In the genomic region with DNA sequence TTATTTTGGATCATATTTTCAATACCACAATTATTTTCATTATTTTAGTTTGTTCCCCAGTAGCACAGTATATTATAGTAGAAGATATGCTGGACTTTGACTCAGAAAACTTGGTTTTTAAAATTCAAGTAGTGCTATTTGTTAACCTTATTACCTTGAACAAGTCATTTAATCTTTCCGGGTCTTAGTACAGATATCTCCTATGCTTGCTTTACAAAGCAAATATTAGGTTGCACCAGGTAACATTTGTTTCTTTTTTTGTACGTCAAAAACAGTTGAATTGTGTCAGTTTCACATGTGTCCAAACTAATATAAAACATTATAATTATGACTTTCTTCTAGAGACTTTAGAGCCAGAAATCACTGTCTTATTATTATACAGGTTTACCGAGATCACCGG, we compare ENCODE assay signal across 39 cellular contexts.
"Had no signal": no experiment of that assay in that cellular context is flagged by ENCODE, and none has a peak within 500 bp of the region (broad histone marks: within the 10 kb centered on the region; RNA-seq: fewer than 3 reads in every experiment).

No MANE protein-coding gene starts in this region.

- H3K4me1 ChIP-seq: adrenal gland had no signal

- H3K36me3 ChIP-seq: adrenal gland, cardiac muscle cell had no signal

- H3K4me3 Mint-ChIP-seq: activated B cell treated with CpG ODN at 0.5 μM for 24 hours; activated CD4-positive, alpha-beta memory T cell treated with anti-CD3 and anti-CD28 coated beads for 36 hours; activated CD4-positive, alpha-beta T cell treated with anti-CD3 and anti-CD28 coated beads, Interleukin-2, amount 10 ng/mL, durations not matched to agents 24 days and 14 days; activated CD8-positive, alpha-beta T cell treated with anti-CD3 and anti-CD28 coated beads for 36 hours; activated naive CD4-positive, alpha-beta T cell treated with anti-CD3 and anti-CD28 coated beads for 36 hours; activated naive CD8-positive, alpha-beta T cell treated with anti-CD3 and anti-CD28 coated beads for 36 hours; activated T-cell treated with anti-CD3 and anti-CD28 coated beads, Interleukin-2, amount 50 U/mL, for 4 hours; activated T-cell treated with anti-CD3 and anti-CD28 coated beads, Interleukin-2, amount 50 U/mL, for 72 hours; activated T-helper 1 cell treated with anti-CD3 and anti-CD28 coated beads, Interleukin-12 subunit alpha, Interleukin-12 subunit beta, Interleukin-2, Interleukin-4 antibody, amounts not matched to agents 30 ng/mL and 10 ng/mL and 1 ng/mL, durations not matched to agents 14 hours and 24 hours and 36 hours; activated T-helper 17 cell treated with anti-CD3 and anti-CD28 coated beads, Interleukin-2, amount 50 U/mL, for 72 hours; brain; central memory CD8-positive, alpha-beta T cell; T-helper 1 cell treated with Interleukin-12 subunit alpha and Interleukin-12 subunit beta and Interleukin-4 antibody, amounts not matched to agents 30 μg/mL and 1 μg/mL, for 36 hours; T-helper 2 cell treated with Interferon-gamma antibody and Interleukin-4, amounts not matched to agents 5 μg/mL and 100 μg/mL, for 36 hours had no signal

- FAIRE-seq: astrocyte, bronchial epithelial cell, TTC549 had no signal

- H3K4me1 Mint-ChIP-seq: activated B cell treated with CpG ODN at 0.5 μM for 24 hours; activated naive CD8-positive, alpha-beta T cell treated with anti-CD3 and anti-CD28 coated beads for 36 hours; activated T-helper 17 cell treated with anti-CD3 and anti-CD28 coated beads, Interleukin-2, amount 50 U/mL, for 72 hours; brain; central memory CD8-positive, alpha-beta T cell had no signal

- H3K9me3 ChIP-seq: adrenal gland had no signal

- H3K27ac Mint-ChIP-seq: activated B cell treated with CpG ODN at 0.5 μM for 24 hours; activated CD4-positive, alpha-beta memory T cell treated with anti-CD3 and anti-CD28 coated beads for 36 hours; activated CD4-positive, alpha-beta T cell treated with anti-CD3 and anti-CD28 coated beads, Interleukin-2, amount 10 ng/mL, durations not matched to agents 24 days and 14 days; activated CD8-positive, alpha-beta T cell treated with anti-CD3 and anti-CD28 coated beads for 36 hours; activated naive CD4-positive, alpha-beta T cell treated with anti-CD3 and anti-CD28 coated beads for 36 hours; activated naive CD4-positive, alpha-beta T cell treated with anti-CD3 and anti-CD28 coated beads, Interleukin-2, amount 50 U/mL, for 72 hours; activated naive CD8-positive, alpha-beta T cell treated with anti-CD3 and anti-CD28 coated beads for 36 hours; activated T-cell treated with anti-CD3 and anti-CD28 coated beads, Interleukin-2, amount 50 U/mL, for 72 hours; activated T-helper 1 cell treated with anti-CD3 and anti-CD28 coated beads, Interleukin-12 subunit alpha, Interleukin-12 subunit beta, Interleukin-2, Interleukin-4 antibody, amounts not matched to agents 30 ng/mL and 10 ng/mL and 1 ng/mL, durations not matched to agents 14 hours and 24 hours and 36 hours; activated T-helper 17 cell treated with anti-CD3 and anti-CD28 coated beads, Interleukin-2, amount 50 U/mL, for 72 hours; brain; T-helper 1 cell treated with Interleukin-12 subunit alpha and Interleukin-12 subunit beta and Interleukin-4 antibody, amounts not matched to agents 30 μg/mL and 1 μg/mL, for 36 hours; T-helper 2 cell treated with Interferon-gamma antibody and Interleukin-4, amounts not matched to agents 5 μg/mL and 100 μg/mL, for 36 hours had no signal

- ATAC-seq: activated CD8-positive, alpha-beta T cell treated with anti-CD3 and anti-CD28 coated beads for 36 hours; activated naive CD4-positive, alpha-beta T cell treated with anti-CD3 and anti-CD28 coated beads, Interleukin-2, amount 50 U/mL, for 72 hours; activated T-cell treated with anti-CD3 and anti-CD28 coated beads, Interleukin-2, amount 50 U/mL, for 4 hours; activated T-cell treated with anti-CD3 and anti-CD28 coated beads, Interleukin-2, amount 50 U/mL, for 72 hours; activated T-helper 17 cell treated with anti-CD3 and anti-CD28 coated beads, Interleukin-2, amount 50 U/mL, for 72 hours had no signal

- H3K27me3 Mint-ChIP-seq: activated B cell treated with CpG ODN at 0.5 μM for 24 hours; activated CD4-positive, alpha-beta memory T cell treated with anti-CD3 and anti-CD28 coated beads for 36 hours; activated CD4-positive, alpha-beta T cell treated with anti-CD3 and anti-CD28 coated beads, Interleukin-2, amount 10 ng/mL, durations not matched to agents 24 days and 14 days; activated CD8-positive, alpha-beta T cell treated with anti-CD3 and anti-CD28 coated beads for 36 hours; activated naive CD8-positive, alpha-beta T cell treated with anti-CD3 and anti-CD28 coated beads for 36 hours; activated T-helper 17 cell treated with anti-CD3 and anti-CD28 coated beads, Interleukin-2, amount 50 U/mL, for 72 hours; brain; central memory CD8-positive, alpha-beta T cell had no signal

- DNase-seq: activated B cell treated with CpG ODN at 0.5 μM for 24 hours; activated CD4-positive, alpha-beta memory T cell treated with anti-CD3 and anti-CD28 coated beads for 36 hours; activated CD4-positive, alpha-beta T cell treated with anti-CD3 and anti-CD28 coated beads for 4 hours; activated CD4-positive, alpha-beta T cell treated with anti-CD3 and anti-CD28 coated beads, Interleukin-2, amount 10 ng/mL, durations not matched to agents 24 days and 14 days; activated CD4-positive, alpha-beta T cell treated with anti-CD3 and anti-CD28 coated beads, Interleukin-2, amount 50 U/mL, for 1 hour; activated CD4-positive, alpha-beta T cell treated with anti-CD3 and anti-CD28 coated beads, Interleukin-2, amount 50 U/mL, for 4 hours; activated CD4-positive, CD25-positive, alpha-beta regulatory T cell treated with anti-CD3 and anti-CD28 coated beads, Interleukin-2, amount 50 U/mL, for 72 hours; activated CD8-positive, alpha-beta memory T cell treated with anti-CD3 and anti-CD28 coated beads, Interleukin-2, amount 50 U/mL, for 4 hours; activated CD8-positive, alpha-beta T cell treated with anti-CD3 and anti-CD28 coated beads for 36 hours; activated effector memory CD4-positive, alpha-beta T cell treated with anti-CD3 and anti-CD28 coated beads, Interleukin-2, amount 50 U/mL, for 16 hours; activated gamma-delta T cell treated with Interleukin-2 at 50 U/mL for 16 hours; activated naive CD4-positive, alpha-beta T cell; activated naive CD4-positive, alpha-beta T cell treated with anti-CD3 and anti-CD28 coated beads for 36 hours; activated naive CD4-positive, alpha-beta T cell treated with anti-CD3 and anti-CD28 coated beads, Interleukin-2, amount 50 U/mL, for 16 hours; activated naive CD8-positive, alpha-beta T cell treated with anti-CD3 and anti-CD28 coated beads for 36 hours; activated T-cell treated with anti-CD3 and anti-CD28 coated beads for 4 hours; activated T-cell treated with anti-CD3 and anti-CD28 coated beads, Interleukin-2, amount 50 U/mL, for 1 hour; activated T-cell treated with anti-CD3 and anti-CD28 coated beads, Interleukin-2, amount 50 U/mL, for 4 hours; activated T-cell treated with anti-CD3 and anti-CD28 coated beads, Interleukin-2, amount 50 U/mL, for 72 hours; adrenal gland; amniotic stem cell; aorta; caudate nucleus; cerebellar nuclear complex; T-helper 1 cell; T-helper 2 cell; T-helper 9 cell had no signal

- H3K27ac ChIP-seq: adrenal gland, cardiac muscle cell, VCaP had no signal

- H3K9me3 Mint-ChIP-seq: activated B cell treated with CpG ODN at 0.5 μM for 24 hours; activated CD4-positive, alpha-beta memory T cell treated with anti-CD3 and anti-CD28 coated beads for 36 hours; activated CD4-positive, alpha-beta T cell treated with anti-CD3 and anti-CD28 coated beads, Interleukin-2, amount 10 ng/mL, durations not matched to agents 24 days and 14 days; activated CD8-positive, alpha-beta T cell treated with anti-CD3 and anti-CD28 coated beads for 36 hours; activated naive CD4-positive, alpha-beta T cell treated with anti-CD3 and anti-CD28 coated beads for 36 hours; activated naive CD8-positive, alpha-beta T cell treated with anti-CD3 and anti-CD28 coated beads for 36 hours; activated T-cell treated with anti-CD3 and anti-CD28 coated beads, Interleukin-2, amount 50 U/mL, for 4 hours; activated T-cell treated with anti-CD3 and anti-CD28 coated beads, Interleukin-2, amount 50 U/mL, for 72 hours; activated T-helper 1 cell treated with anti-CD3 and anti-CD28 coated beads, Interleukin-12 subunit alpha, Interleukin-12 subunit beta, Interleukin-2, Interleukin-4 antibody, amounts not matched to agents 30 ng/mL and 10 ng/mL and 1 ng/mL, durations not matched to agents 14 hours and 24 hours and 36 hours; activated T-helper 17 cell treated with anti-CD3 and anti-CD28 coated beads, Interleukin-2, amount 50 U/mL, for 72 hours; brain; central memory CD8-positive, alpha-beta T cell; T-helper 1 cell treated with Interleukin-12 subunit alpha and Interleukin-12 subunit beta and Interleukin-4 antibody, amounts not matched to agents 30 μg/mL and 1 μg/mL, for 36 hours; T-helper 2 cell treated with Interferon-gamma antibody and Interleukin-4, amounts not matched to agents 5 μg/mL and 100 μg/mL, for 36 hours had no signal

- H3K4me3 ChIP-seq: adrenal gland, cardiac muscle cell had no signal

- H3K27me3 ChIP-seq: adrenal gland, cardiac muscle cell had no signal
